1 cellular context compared by ENCODE assay signal in genomic region chr11:64598106-64598796, GRCh38.
TF ChIP-seq lines count a peak whose summit lies in the region.

No MANE protein-coding gene starts in this region.

TF ChIP-seq in HepG2, 621 proteins besides CTCF, POLR2A, EP300 and RAD21:
- TF ChIP-seq ZNF33B (CRISPR knock-in tag; IDR thresholded peaks at IDR 0.05), result no peak
- TF ChIP-seq GATAD1 (CRISPR knock-in tag; IDR thresholded peaks at IDR 0.05), result no peak
- no peak for TF ChIP-seq TRAFD1 (CRISPR knock-in tag; IDR thresholded peaks at IDR 0.05; ENCODE audit: borderline replicate concordance)
- TF ChIP-seq ZNF713 (CRISPR knock-in tag; IDR thresholded peaks at IDR 0.05), result no peak
- TF ChIP-seq DRAP1 (CRISPR knock-in tag; IDR thresholded peaks at IDR 0.05), result no peak
- no peak for TF ChIP-seq E2F1 (CRISPR knock-in tag; IDR thresholded peaks at IDR 0.05)
- TF ChIP-seq HOXA7 (CRISPR knock-in tag; IDR thresholded peaks at IDR 0.05), result no peak
- TF ChIP-seq FOXC1 (CRISPR knock-in tag; IDR thresholded peaks at IDR 0.05; ENCODE audit: borderline replicate concordance), result no peak
- no peak for TF ChIP-seq SKIL (CRISPR knock-in tag; IDR thresholded peaks at IDR 0.05; ENCODE audit: borderline replicate concordance)
- no peak for TF ChIP-seq YEATS2 (CRISPR knock-in tag; IDR thresholded peaks at IDR 0.05; ENCODE audit: borderline replicate concordance)
- no peak for TF ChIP-seq ARID4A (CRISPR knock-in tag; IDR thresholded peaks at IDR 0.05; ENCODE audit: borderline replicate concordance)
- no peak for TF ChIP-seq TIGD3 (CRISPR knock-in tag; IDR thresholded peaks at IDR 0.05; ENCODE audit: borderline replicate concordance)
